In the genomic region with DNA sequence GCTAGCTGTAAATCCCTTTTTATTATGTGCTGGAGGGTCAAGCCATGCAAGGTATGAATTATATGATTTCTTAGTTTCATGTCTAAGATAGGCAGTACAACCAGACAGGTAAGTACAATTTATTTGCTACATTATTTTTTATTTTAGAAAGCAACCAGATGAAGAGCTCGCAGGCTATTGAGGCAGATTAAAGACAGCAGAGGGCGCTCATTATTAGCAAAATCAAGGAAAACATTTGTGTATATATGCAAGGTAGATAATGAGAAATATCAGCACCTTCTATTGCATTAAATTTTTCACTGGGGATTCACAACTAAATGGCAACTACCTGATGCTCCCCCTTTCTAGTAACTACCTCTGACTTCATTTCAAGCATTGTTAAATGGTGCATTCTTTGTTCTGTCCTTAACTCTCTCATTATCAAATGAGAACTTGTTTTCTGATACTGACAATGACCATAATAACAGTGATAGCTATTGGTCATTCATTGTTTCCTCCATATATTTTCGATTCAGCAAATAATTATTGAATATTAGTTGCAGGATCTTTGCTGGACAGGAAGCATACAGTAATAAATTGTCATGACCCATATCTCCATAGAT, we compare ENCODE assay signal across 8 cellular contexts. TPM values are rescaled to one million over a fixed set of nuclear protein-coding genes. Genes with fewer than 3 reads are reported as not detected.
A peak's percentile ranks its signal among the peaks of the same experiment; 100 is the strongest.
DNase-seq lines count a peak whose midpoint lies in the region; ATAC-seq and TF ChIP-seq lines count a peak whose summit lies in the region.

No MANE protein-coding gene starts in this region.

- no peak for TF ChIP-seq POLR2A in tibial nerve (IDR thresholded peaks at IDR 0.05)

- peak; percentile 63 for TF ChIP-seq RAD21 in Ishikawa (IDR thresholded peaks at IDR 0.05; ENCODE audit: low read depth)

- H3K27ac ChIP-seq in foreskin keratinocyte (peak overlapping the region; percentile 7), tibial nerve (no peak overlapping the region)

- H3K36me3 ChIP-seq in BE2C (no peaks in the 10 kb centered on the region), tibial nerve (no peaks in the 10 kb centered on the region)

- H3K4me1 ChIP-seq in BE2C (no peaks in the 10 kb centered on the region), foreskin keratinocyte (no peaks in the 10 kb centered on the region), tibial nerve (no peaks in the 10 kb centered on the region)

- H3K9me3 ChIP-seq in BE2C, result no peaks in the 10 kb centered on the region
- H3K9me3 ChIP-seq in tibial nerve, result no peaks in the 10 kb centered on the region

- 10 to 12% methylated on average over 3 of the region's 3 CpGs for WGBS in tibial nerve, 2 donors

- no peak for TF ChIP-seq EP300 in Ishikawa (IDR thresholded peaks at IDR 0.05; ENCODE audit: borderline replicate concordance)
- no peak for TF ChIP-seq EP300 in tibial nerve (IDR thresholded peaks at IDR 0.05)

- DNase-seq in BE2C (peak; percentile 23), SIG-M5 (lab: John Stamatoyannopoulos, UW) (peak; percentile 12), foreskin keratinocyte (no peak), tibial nerve (ENCODE audit: low spot score in 2 of 2) (peak in 1 of 2 donors; percentile 62), GOT3 (lab: John Stamatoyannopoulos, UW) (no peak), 8988T (no peak), T-helper 1 cell (no peak)

- H3K4me3 ChIP-seq in BE2C (ENCODE audit: low read depth, low read length) (no peak overlapping the region), tibial nerve (no peak overlapping the region)

- H3K27me3 ChIP-seq in BE2C, result peaks cover 9% of the 10 kb centered on the region
- H3K27me3 ChIP-seq in foreskin keratinocyte, result no peaks in the 10 kb centered on the region
- H3K27me3 ChIP-seq in tibial nerve, result no peaks in the 10 kb centered on the region

- peak; percentile 71 for TF ChIP-seq CTCF in BE2C (IDR thresholded peaks at IDR 0.05; ENCODE audit: low read depth, low read length)
- peak; percentile 86 for TF ChIP-seq CTCF in foreskin keratinocyte (conservative IDR thresholded peaks at IDR 0.05)
- peak; percentile 20 to 51 (median 43) for TF ChIP-seq CTCF in tibial nerve (IDR thresholded peaks at IDR 0.05)

- ATAC-seq in foreskin keratinocyte, result peak; percentile 51

TF ChIP-seq in Ishikawa, 13 proteins besides CTCF, POLR2A, EP300 and RAD21:
- TF ChIP-seq CEBPB (IDR thresholded peaks at IDR 0.05) (no peak), TEAD4 (IDR thresholded peaks at IDR 0.05) (no peak), TAF1 (IDR thresholded peaks at IDR 0.05; ENCODE audit: low read depth) (no peak), NFIC (IDR thresholded peaks at IDR 0.05) (no peak), TCF12 (IDR thresholded peaks at IDR 0.05; ENCODE audit: low read depth) (no peak), YY1 (IDR thresholded peaks at IDR 0.05; ENCODE audit: low read depth) (no peak), FOXM1 (IDR thresholded peaks at IDR 0.05; ENCODE audit: borderline replicate concordance, low read depth) (no peak), ZBTB7A (IDR thresholded peaks at IDR 0.05; ENCODE audit: low read depth) (no peak), CREB1 (IDR thresholded peaks at IDR 0.05; ENCODE audit: low read depth) (no peak), EGR1 (IDR thresholded peaks at IDR 0.05) (no peak)
- TF ChIP-seq, protein P1, sequence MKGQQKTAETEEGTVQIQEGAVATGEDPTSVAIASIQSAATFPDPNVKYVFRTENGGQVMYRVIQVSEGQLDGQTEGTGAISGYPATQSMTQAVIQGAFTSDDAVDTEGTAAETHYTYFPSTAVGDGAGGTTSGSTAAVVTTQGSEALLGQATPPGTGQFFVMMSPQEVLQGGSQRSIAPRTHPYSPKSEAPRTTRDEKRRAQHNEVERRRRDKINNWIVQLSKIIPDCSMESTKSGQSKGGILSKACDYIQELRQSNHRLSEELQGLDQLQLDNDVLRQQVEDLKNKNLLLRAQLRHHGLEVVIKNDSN (IDR thresholded peaks at IDR 0.05), result no peak
- TF ChIP-seq, protein P2, sequence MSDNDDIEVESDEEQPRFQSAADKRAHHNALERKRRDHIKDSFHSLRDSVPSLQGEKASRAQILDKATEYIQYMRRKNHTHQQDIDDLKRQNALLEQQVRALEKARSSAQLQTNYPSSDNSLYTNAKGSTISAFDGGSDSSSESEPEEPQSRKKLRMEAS (IDR thresholded peaks at IDR 0.05), result no peak
- TF ChIP-seq, protein P3, sequence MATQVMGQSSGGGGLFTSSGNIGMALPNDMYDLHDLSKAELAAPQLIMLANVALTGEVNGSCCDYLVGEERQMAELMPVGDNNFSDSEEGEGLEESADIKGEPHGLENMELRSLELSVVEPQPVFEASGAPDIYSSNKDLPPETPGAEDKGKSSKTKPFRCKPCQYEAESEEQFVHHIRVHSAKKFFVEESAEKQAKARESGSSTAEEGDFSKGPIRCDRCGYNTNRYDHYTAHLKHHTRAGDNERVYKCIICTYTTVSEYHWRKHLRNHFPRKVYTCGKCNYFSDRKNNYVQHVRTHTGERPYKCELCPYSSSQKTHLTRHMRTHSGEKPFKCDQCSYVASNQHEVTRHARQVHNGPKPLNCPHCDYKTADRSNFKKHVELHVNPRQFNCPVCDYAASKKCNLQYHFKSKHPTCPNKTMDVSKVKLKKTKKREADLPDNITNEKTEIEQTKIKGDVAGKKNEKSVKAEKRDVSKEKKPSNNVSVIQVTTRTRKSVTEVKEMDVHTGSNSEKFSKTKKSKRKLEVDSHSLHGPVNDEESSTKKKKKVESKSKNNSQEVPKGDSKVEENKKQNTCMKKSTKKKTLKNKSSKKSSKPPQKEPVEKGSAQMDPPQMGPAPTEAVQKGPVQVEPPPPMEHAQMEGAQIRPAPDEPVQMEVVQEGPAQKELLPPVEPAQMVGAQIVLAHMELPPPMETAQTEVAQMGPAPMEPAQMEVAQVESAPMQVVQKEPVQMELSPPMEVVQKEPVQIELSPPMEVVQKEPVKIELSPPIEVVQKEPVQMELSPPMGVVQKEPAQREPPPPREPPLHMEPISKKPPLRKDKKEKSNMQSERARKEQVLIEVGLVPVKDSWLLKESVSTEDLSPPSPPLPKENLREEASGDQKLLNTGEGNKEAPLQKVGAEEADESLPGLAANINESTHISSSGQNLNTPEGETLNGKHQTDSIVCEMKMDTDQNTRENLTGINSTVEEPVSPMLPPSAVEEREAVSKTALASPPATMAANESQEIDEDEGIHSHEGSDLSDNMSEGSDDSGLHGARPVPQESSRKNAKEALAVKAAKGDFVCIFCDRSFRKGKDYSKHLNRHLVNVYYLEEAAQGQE (IDR thresholded peaks at IDR 0.05; ENCODE audit: low read depth), result no peak

RNA-seq across cellular contexts. Expression of a gene that starts 8.6 kb away (rescaled TPM):
- not detected for polyA plus RNA-seq in BE2C (2012; ENCODE audit: insufficient read depth, insufficient read length, low read depth)
- total RNA-seq in foreskin keratinocyte (not detected in 2 replicates), tibial nerve (not detected)
- not detected in 2 replicates for polyA plus RNA-seq in foreskin keratinocyte

RNA-seq across cellular contexts. Expression of a gene that starts 19.2 kb away (rescaled TPM):
- not detected for polyA plus RNA-seq in BE2C (2012; ENCODE audit: insufficient read depth, insufficient read length, low read depth)
- total RNA-seq in foreskin keratinocyte (0.65 TPM in 1 of 2 replicates, not detected in the other), tibial nerve (not detected)
- polyA plus RNA-seq in foreskin keratinocyte, result 0.10 TPM in 1 of 2 replicates, not detected in the other

RNA-seq across cellular contexts. Expression of a gene that starts 55.7 kb away (rescaled TPM):
- not detected for polyA plus RNA-seq in BE2C (2012; ENCODE audit: insufficient read depth, insufficient read length, low read depth)
- total RNA-seq in foreskin keratinocyte (not detected in 2 replicates), tibial nerve (10 to 100 TPM in 1 of 4 donors, under 1 TPM in 1, not detected in 2; 0.44 to 10.2 TPM)
- 0.17 TPM in 1 of 2 replicates, not detected in the other for polyA plus RNA-seq in foreskin keratinocyte

Comparison
In these comparisons a context has a peak if more than half of its experiments do, and no peak if none do; other contexts are left out.
1. DNase-seq: peak in BE2C (single experiment) and SIG-M5 (single experiment); none in foreskin keratinocyte (0 of 2), GOT3 (single experiment), 8988T (single experiment) and T-helper 1 cell (0 of 5).
2. Peak in every context shown above with its lines, with median percentiles within 50 percentile points of each other: CTCF ChIP-seq.